In the genomic region with DNA sequence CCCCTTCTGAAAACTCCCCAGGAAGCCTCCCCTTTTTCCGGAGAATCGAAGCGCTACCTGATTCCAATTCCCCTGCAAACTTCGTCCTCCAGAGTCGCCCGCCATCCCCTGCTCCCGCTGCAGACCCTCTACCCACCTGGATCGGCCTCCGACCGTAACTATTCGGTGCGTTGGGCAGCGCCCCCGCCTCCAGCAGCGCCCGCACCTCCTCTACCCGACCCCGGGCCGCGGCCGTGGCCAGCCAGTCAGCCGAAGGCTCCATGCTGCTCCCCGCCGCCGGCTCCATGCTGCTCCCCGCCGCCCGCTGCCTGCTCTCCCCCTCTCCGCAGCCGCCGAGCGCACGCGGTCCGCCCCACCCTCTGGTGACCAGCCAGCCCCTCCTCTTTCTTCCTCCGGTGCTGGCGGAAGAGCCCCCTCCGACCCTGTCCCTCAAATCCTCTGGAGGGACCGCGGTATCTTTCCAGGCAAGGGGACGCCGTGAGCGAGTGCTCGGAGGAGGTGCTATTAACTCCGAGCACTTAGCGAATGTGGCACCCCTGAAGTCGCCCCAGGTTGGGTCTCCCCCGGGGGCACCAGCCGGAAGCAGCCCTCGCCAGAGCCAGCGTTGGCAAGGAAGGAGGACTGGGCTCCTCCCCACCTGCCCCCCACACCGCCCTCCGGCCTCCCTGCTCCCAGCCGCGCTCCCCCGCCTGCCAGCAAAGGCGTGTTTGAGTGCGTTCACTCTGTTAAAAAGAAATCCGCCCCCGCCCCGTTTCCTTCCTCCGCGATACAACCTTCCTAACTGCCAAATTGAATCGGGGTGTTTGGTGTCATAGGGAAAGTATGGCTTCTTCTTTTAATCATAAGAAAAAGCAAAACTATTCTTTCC, we compare ENCODE assay signal across 1 cellular context.
TF ChIP-seq lines count a peak whose summit lies in the region.

No MANE protein-coding gene starts in this region.

TF ChIP-seq in HEK293, 187 proteins besides CTCF, POLR2A, EP300 and RAD21 (continued from another document):
- TF ChIP-seq, protein P1, sequence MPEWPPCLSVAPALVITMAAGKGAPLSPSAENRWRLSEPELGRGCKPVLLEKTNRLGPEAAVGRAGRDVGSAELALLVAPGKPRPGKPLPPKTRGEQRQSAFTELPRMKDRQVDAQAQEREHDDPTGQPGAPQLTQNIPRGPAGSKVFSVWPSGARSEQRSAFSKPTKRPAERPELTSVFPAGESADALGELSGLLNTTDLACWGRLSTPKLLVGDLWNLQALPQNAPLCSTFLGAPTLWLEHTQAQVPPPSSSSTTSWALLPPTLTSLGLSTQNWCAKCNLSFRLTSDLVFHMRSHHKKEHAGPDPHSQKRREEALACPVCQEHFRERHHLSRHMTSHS (tag by site-specific recombination; IDR thresholded peaks at IDR 0.05), result no peak
- no peak for TF ChIP-seq ZNF274 (IDR thresholded peaks at IDR 0.05; ENCODE audit: low read length)
- no peak for TF ChIP-seq ZNF274 (tag by site-specific recombination; IDR thresholded peaks at IDR 0.05; ENCODE audit: borderline replicate concordance)
- TF ChIP-seq, protein P2, sequence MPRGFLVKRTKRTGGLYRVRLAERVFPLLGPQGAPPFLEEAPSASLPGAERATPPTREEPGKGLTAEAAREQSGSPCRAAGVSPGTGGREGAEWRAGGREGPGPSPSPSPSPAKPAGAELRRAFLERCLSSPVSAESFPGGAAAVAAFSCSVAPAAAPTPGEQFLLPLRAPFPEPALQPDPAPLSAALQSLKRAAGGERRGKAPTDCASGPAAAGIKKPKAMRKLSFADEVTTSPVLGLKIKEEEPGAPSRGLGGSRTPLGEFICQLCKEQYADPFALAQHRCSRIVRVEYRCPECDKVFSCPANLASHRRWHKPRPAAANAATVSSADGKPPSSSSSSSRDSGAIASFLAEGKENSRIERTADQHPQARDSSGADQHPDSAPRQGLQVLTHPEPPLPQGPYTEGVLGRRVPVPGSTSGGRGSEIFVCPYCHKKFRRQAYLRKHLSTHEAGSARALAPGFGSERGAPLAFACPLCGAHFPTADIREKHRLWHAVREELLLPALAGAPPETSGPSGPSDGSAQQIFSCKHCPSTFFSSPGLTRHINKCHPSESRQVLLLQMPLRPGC (tag by site-specific recombination; IDR thresholded peaks at IDR 0.05), result no peak
- TF ChIP-seq ZFP37 (tag by site-specific recombination; IDR thresholded peaks at IDR 0.05), result no peak; the same call in 1 of the 2 replicates
- TF ChIP-seq, protein P3, sequence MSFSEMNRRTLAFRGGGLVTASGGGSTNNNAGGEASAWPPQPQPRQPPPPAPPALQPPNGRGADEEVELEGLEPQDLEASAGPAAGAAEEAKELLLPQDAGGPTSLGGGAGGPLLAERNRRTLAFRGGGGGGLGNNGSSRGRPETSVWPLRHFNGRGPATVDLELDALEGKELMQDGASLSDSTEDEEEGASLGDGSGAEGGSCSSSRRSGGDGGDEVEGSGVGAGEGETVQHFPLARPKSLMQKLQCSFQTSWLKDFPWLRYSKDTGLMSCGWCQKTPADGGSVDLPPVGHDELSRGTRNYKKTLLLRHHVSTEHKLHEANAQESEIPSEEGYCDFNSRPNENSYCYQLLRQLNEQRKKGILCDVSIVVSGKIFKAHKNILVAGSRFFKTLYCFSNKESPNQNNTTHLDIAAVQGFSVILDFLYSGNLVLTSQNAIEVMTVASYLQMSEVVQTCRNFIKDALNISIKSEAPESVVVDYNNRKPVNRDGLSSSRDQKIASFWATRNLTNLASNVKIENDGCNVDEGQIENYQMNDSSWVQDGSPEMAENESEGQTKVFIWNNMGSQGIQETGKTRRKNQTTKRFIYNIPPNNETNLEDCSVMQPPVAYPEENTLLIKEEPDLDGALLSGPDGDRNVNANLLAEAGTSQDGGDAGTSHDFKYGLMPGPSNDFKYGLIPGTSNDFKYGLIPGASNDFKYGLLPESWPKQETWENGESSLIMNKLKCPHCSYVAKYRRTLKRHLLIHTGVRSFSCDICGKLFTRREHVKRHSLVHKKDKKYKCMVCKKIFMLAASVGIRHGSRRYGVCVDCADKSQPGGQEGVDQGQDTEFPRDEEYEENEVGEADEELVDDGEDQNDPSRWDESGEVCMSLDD (tag by site-specific recombination; IDR thresholded peaks at IDR 0.05), result peak; percentile 97
- TF ChIP-seq ZNF138 (tag by site-specific recombination; IDR thresholded peaks at IDR 0.05; ENCODE audit: borderline replicate concordance), result no peak
- TF ChIP-seq SP2 (tag by site-specific recombination; IDR thresholded peaks at IDR 0.05), result peak; percentile 68
- 0 out of 2 replicates have a peak, but pooled peaks have one; percentile 30 for TF ChIP-seq ZNF223 (tag by site-specific recombination; IDR thresholded peaks at IDR 0.05)
- TF ChIP-seq ZNF585B (tag by site-specific recombination; IDR thresholded peaks at IDR 0.05), result no peak
- peak; percentile 93 for TF ChIP-seq ZIC2 (tag by site-specific recombination; IDR thresholded peaks at IDR 0.05)
- no peak for TF ChIP-seq ZNF701 (tag by site-specific recombination; IDR thresholded peaks at IDR 0.05)
- TF ChIP-seq ZNF146 (tag by site-specific recombination; IDR thresholded peaks at IDR 0.05), result no peak
- TF ChIP-seq ZNF549 (tag by site-specific recombination; IDR thresholded peaks at IDR 0.05), result peak; percentile 59; the same call in 1 of the 2 replicates
- TF ChIP-seq, protein P4, sequence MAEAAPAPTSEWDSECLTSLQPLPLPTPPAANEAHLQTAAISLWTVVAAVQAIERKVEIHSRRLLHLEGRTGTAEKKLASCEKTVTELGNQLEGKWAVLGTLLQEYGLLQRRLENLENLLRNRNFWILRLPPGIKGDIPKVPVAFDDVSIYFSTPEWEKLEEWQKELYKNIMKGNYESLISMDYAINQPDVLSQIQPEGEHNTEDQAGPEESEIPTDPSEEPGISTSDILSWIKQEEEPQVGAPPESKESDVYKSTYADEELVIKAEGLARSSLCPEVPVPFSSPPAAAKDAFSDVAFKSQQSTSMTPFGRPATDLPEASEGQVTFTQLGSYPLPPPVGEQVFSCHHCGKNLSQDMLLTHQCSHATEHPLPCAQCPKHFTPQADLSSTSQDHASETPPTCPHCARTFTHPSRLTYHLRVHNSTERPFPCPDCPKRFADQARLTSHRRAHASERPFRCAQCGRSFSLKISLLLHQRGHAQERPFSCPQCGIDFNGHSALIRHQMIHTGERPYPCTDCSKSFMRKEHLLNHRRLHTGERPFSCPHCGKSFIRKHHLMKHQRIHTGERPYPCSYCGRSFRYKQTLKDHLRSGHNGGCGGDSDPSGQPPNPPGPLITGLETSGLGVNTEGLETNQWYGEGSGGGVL (tag by site-specific recombination; IDR thresholded peaks at IDR 0.05), result peak; percentile 87
- TF ChIP-seq WT1 (tag by site-specific recombination; IDR thresholded peaks at IDR 0.05), result peak; percentile 70
- 0 out of 2 replicates have a peak, but pooled peaks have one; percentile 45 for TF ChIP-seq ZNF501 (tag by site-specific recombination; IDR thresholded peaks at IDR 0.05)
- TF ChIP-seq HOXC10 (CRISPR knock-in tag; IDR thresholded peaks at IDR 0.05), result no peak
- TF ChIP-seq ZNF561 (tag by site-specific recombination; IDR thresholded peaks at IDR 0.05; ENCODE audit: borderline replicate concordance), result peak; percentile 68
- TF ChIP-seq, protein P5, sequence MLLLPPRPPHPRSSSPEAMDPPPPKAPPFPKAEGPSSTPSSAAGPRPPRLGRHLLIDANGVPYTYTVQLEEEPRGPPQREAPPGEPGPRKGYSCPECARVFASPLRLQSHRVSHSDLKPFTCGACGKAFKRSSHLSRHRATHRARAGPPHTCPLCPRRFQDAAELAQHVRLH (tag by site-specific recombination; IDR thresholded peaks at IDR 0.05), result 0 out of 2 replicates have a peak, but pooled peaks have one; percentile 17
- TF ChIP-seq, protein P6, sequence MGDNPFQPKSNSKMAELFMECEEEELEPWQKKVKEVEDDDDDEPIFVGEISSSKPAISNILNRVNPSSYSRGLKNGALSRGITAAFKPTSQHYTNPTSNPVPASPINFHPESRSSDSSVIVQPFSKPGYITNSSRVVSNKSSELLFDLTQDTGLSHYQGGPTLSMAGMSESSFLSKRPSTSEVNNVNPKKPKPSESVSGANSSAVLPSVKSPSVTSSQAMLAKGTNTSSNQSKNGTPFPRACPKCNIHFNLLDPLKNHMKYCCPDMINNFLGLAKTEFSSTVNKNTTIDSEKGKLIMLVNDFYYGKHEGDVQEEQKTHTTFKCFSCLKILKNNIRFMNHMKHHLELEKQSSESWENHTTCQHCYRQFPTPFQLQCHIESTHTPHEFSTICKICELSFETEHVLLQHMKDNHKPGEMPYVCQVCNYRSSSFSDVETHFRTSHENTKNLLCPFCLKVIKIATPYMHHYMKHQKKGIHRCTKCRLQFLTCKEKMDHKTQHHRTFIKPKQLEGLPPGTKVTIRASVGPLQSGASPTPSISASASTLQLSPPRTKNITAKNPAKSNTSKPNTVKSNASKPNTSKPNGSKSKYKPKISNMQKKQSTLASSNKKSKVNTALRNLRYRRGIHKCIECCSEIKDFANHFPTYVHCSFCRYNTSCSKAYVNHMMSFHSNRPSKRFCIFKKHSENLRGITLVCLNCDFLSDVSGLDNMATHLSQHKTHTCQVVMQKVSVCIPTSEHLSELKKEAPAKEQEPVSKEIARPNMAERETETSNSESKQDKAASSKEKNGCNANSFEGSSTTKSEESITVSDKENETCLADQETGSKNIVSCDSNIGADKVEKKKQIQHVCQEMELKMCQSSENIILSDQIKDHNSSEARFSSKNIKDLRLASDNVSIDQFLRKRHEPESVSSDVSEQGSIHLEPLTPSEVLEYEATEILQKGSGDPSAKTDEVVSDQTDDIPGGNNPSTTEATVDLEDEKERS (tag by site-specific recombination; IDR thresholded peaks at IDR 0.05), result no peak
- TF ChIP-seq ZNF621 (tag by site-specific recombination; IDR thresholded peaks at IDR 0.05), result no peak
- TF ChIP-seq ZNF571 (tag by site-specific recombination; IDR thresholded peaks at IDR 0.05), result no peak
- TF ChIP-seq ZNF529 (tag by site-specific recombination; IDR thresholded peaks at IDR 0.05; ENCODE audit: insufficient replicate concordance), result no peak
- TF ChIP-seq ZNF202 (tag by site-specific recombination; IDR thresholded peaks at IDR 0.05; ENCODE audit: borderline replicate concordance), result no peak
- TF ChIP-seq ZNF416 (tag by site-specific recombination; IDR thresholded peaks at IDR 0.05), result no peak
- TF ChIP-seq ZNF19 (tag by site-specific recombination; IDR thresholded peaks at IDR 0.05; ENCODE audit: low read depth), result no peak
TF ChIP-seq in HEK293: peak in this region for 48.
